1 cellular context compared by ENCODE assay signal in the genomic region with DNA sequence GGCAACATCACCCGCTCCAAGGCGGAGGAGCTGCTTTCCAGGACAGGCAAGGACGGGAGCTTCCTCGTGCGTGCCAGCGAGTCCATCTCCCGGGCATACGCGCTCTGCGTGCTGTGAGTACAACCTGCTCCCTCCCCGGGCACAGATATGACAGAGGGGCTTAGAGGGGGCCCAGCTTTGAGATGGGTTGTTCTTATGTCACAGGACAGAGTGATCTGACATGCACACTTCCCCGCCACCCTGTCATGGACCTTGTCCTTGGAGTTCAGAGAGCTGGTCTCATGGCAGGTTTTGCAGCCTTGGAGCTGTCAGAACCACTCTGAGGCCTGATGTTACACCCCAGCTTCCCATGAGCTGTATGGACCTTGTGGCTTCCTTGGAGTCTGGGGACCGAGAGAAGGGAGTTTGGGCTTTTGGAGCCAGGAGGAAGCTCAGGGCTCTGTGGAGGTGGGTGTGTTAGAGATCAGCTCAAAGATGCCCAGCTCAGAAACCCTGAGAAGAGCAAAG.
TF ChIP-seq lines count a peak whose summit lies in the region.

No MANE protein-coding gene starts in this region.

TF ChIP-seq in HepG2, 621 proteins besides CTCF, POLR2A, EP300 and RAD21 (continued from another document):
- TF ChIP-seq SNAPC4 (CRISPR knock-in tag; IDR thresholded peaks at IDR 0.05) (no peak), SMAD9 (CRISPR knock-in tag; IDR thresholded peaks at IDR 0.05) (0 out of 2 replicates have a peak, but pooled peaks have one; percentile 37), ATF7-NPFF (CRISPR knock-in tag; IDR thresholded peaks at IDR 0.05; ENCODE audit: low read depth) (peak; percentile 42; the same call in 1 of the 2 replicates), ZNF576 (CRISPR knock-in tag; IDR thresholded peaks at IDR 0.05) (peak; percentile 62; the same call in 1 of the 2 replicates), ZBTB43 (CRISPR knock-in tag; conservative IDR thresholded peaks at IDR 0.05) (no peak), NFIB (CRISPR knock-in tag; IDR thresholded peaks at IDR 0.05; ENCODE audit: borderline replicate concordance) (no peak), ZSCAN9 (CRISPR knock-in tag; IDR thresholded peaks at IDR 0.05; ENCODE audit: borderline replicate concordance) (no peak), ZNF891 (CRISPR knock-in tag; IDR thresholded peaks at IDR 0.05) (peak; percentile 61)
